ENCODE assay signal across 13 cellular contexts in genomic region chr9:100575765-100576368, GRCh38. TPM values are rescaled to one million over a fixed set of nuclear protein-coding genes. Genes with fewer than 3 reads are reported as not detected.
DNase-seq lines count a peak whose midpoint lies in the region; ATAC-seq, FAIRE-seq and TF ChIP-seq lines count a peak whose summit lies in the region.
"Had no signal": no experiment of that assay in that cellular context is flagged by ENCODE, and none has a peak within 500 bp of the region (broad histone marks: within the 10 kb centered on the region; RNA-seq: fewer than 3 reads in every experiment).

No MANE protein-coding gene starts in this region.

- no peaks in the 10 kb centered on the region for H3K79me2 ChIP-seq in astrocyte (ENCODE audit: insufficient read depth, low read length)

- no peaks in the 10 kb centered on the region for H3K36me3 ChIP-seq in astrocyte (ENCODE audit: insufficient read depth, low read length)
- H3K36me3 ChIP-seq in effector memory CD4-positive, alpha-beta T cell (ENCODE audit: control insufficient read depth, insufficient read depth, low read length) = no peaks in the 10 kb centered on the region

- ATAC-seq in HG03432 (IDR thresholded peaks at IDR 0.05; ENCODE audit: unreplicated experiment) = peak; percentile 56
- ATAC-seq in left colon = no peak

- H3K4me1 ChIP-seq in astrocyte (ENCODE audit: insufficient read depth, low read length) = peaks cover 28% of the 10 kb centered on the region
- no peaks in the 10 kb centered on the region for H3K4me1 ChIP-seq in effector memory CD4-positive, alpha-beta T cell (ENCODE audit: control insufficient read depth, insufficient read depth, low read length, poor library complexity, severe bottlenecking)

- FAIRE-seq in astrocyte (lab: Jason Lieb, UNC) = peak; percentile 100

- H3K4me3 Mint-ChIP-seq in astrocyte (ENCODE audit: unreplicated experiment) = no peak overlapping the region
- H3K4me3 Mint-ChIP-seq in activated T-helper 1 cell treated with anti-CD3 and anti-CD28 coated beads, Interleukin-12 subunit alpha, Interleukin-12 subunit beta, Interleukin-2, Interleukin-4 antibody, amounts not matched to agents 30 ng/mL and 10 ng/mL and 1 ng/mL, durations not matched to agents 14 hours and 24 hours and 36 hours = no peak overlapping the region
- H3K4me3 Mint-ChIP-seq: activated B cell treated with CpG ODN at 0.5 μM for 24 hours had no signal

- DNase-seq in AG08395 (ENCODE audit: low spot score) = peak; percentile 82
- peak; percentile 90 for DNase-seq in astrocyte (ENCODE audit: low read depth)
- peak; percentile 53 for DNase-seq in kidney glomerular epithelial cell (lab: John Stamatoyannopoulos, UW)
- no peak for DNase-seq in left colon
- no peak for DNase-seq in effector memory CD4-positive, alpha-beta T cell
- no peak for DNase-seq in activated T-helper 1 cell treated with anti-CD3 and anti-CD28 coated beads, Interleukin-12 subunit alpha, Interleukin-12 subunit beta, Interleukin-2, Interleukin-4 antibody, amounts not matched to agents 30 ng/mL and 10 ng/mL and 1 ng/mL, durations not matched to agents 14 hours and 24 hours and 36 hours (ENCODE audit: low spot score)
- DNase-seq in NCI-H1048 (lab: John Stamatoyannopoulos, UW) = no peak
- DNase-seq: activated B cell treated with CpG ODN at 0.5 μM for 24 hours; activated naive CD4-positive, alpha-beta T cell treated with anti-CD3 and anti-CD28 coated beads, Interleukin-2, amount 50 U/mL, for 16 hours; cerebellar nuclear complex; NCI-H2081; occipital lobe had no signal

- no peak overlapping the region for H2AFZ ChIP-seq in astrocyte (ENCODE audit: low read depth, low read length)

- H3K27me3 Mint-ChIP-seq in astrocyte (ENCODE audit: low read depth, unreplicated experiment) = no peaks in the 10 kb centered on the region
- H3K27me3 Mint-ChIP-seq in activated T-helper 1 cell treated with anti-CD3 and anti-CD28 coated beads, Interleukin-12 subunit alpha, Interleukin-12 subunit beta, Interleukin-2, Interleukin-4 antibody, amounts not matched to agents 30 ng/mL and 10 ng/mL and 1 ng/mL, durations not matched to agents 14 hours and 24 hours and 36 hours (ENCODE audit: insufficient read depth) = peaks cover 4% of the 10 kb centered on the region
- H3K27me3 Mint-ChIP-seq: activated B cell treated with CpG ODN at 0.5 μM for 24 hours had no signal

- H3K9me3 ChIP-seq in astrocyte (ENCODE audit: insufficient read depth, low read depth, low read length) = no peaks in the 10 kb centered on the region
- H3K9me3 ChIP-seq in effector memory CD4-positive, alpha-beta T cell (ENCODE audit: control insufficient read depth, low read length) = no peaks in the 10 kb centered on the region

- no peaks in the 10 kb centered on the region for H3K27me3 ChIP-seq in astrocyte (ENCODE audit: insufficient read depth, low read length)
- no peaks in the 10 kb centered on the region for H3K27me3 ChIP-seq in effector memory CD4-positive, alpha-beta T cell (replicated peaks; ENCODE audit: control insufficient read depth, insufficient read depth, low read length, poor library complexity, severe bottlenecking)

- no peaks in the 10 kb centered on the region for H3K9me3 Mint-ChIP-seq in astrocyte (ENCODE audit: unreplicated experiment)
- H3K9me3 Mint-ChIP-seq in activated T-helper 1 cell treated with anti-CD3 and anti-CD28 coated beads, Interleukin-12 subunit alpha, Interleukin-12 subunit beta, Interleukin-2, Interleukin-4 antibody, amounts not matched to agents 30 ng/mL and 10 ng/mL and 1 ng/mL, durations not matched to agents 14 hours and 24 hours and 36 hours = no peaks in the 10 kb centered on the region
- H3K9me3 Mint-ChIP-seq: activated B cell treated with CpG ODN at 0.5 μM for 24 hours had no signal

- peaks cover 52% of the 10 kb centered on the region for H3K4me1 Mint-ChIP-seq in astrocyte (ENCODE audit: low read depth, unreplicated experiment)
- no peaks in the 10 kb centered on the region for H3K4me1 Mint-ChIP-seq in activated T-helper 1 cell treated with anti-CD3 and anti-CD28 coated beads, Interleukin-12 subunit alpha, Interleukin-12 subunit beta, Interleukin-2, Interleukin-4 antibody, amounts not matched to agents 30 ng/mL and 10 ng/mL and 1 ng/mL, durations not matched to agents 14 hours and 24 hours and 36 hours (ENCODE audit: low read depth)
- H3K4me1 Mint-ChIP-seq: activated B cell treated with CpG ODN at 0.5 μM for 24 hours had no signal

- H3K9ac ChIP-seq in astrocyte (ENCODE audit: low read length) = no peak overlapping the region

- no peak for TF ChIP-seq CTCF in astrocyte (IDR thresholded peaks at IDR 0.05; ENCODE audit: insufficient read depth, low read depth, low read length)

- peak overlapping the region; percentile 2 for H3K27ac ChIP-seq in astrocyte (ENCODE audit: low read depth, low read length)
- no peak overlapping the region for H3K27ac ChIP-seq in effector memory CD4-positive, alpha-beta T cell (ENCODE audit: insufficient read depth, low read length, poor library complexity, severe bottlenecking)

- H3K4me2 ChIP-seq in astrocyte (ENCODE audit: low read length) = peak overlapping the region; percentile 35

- H3K4me3 ChIP-seq in astrocyte (ENCODE audit: insufficient read depth, low read depth, low read length) = no peak overlapping the region
- H3K4me3 ChIP-seq in effector memory CD4-positive, alpha-beta T cell (ENCODE audit: insufficient read depth, low read depth, low read length, poor library complexity, severe bottlenecking) = no peak overlapping the region

- intact Hi-C loops in left colon (cut with DNase I, micrococcal nuclease) = no loop called here
- intact Hi-C loops in activated T-helper 1 cell treated with anti-CD3 and anti-CD28 coated beads, Interleukin-12 subunit alpha, Interleukin-12 subunit beta, Interleukin-2, Interleukin-4 antibody, amounts not matched to agents 30 ng/mL and 10 ng/mL and 1 ng/mL, durations not matched to agents 14 hours and 24 hours and 36 hours (cut with micrococcal nuclease) = no loop called here

- H3K27ac Mint-ChIP-seq in astrocyte (ENCODE audit: unreplicated experiment) = peak overlapping the region; percentile 55
- no peak overlapping the region for H3K27ac Mint-ChIP-seq in activated T-helper 1 cell treated with anti-CD3 and anti-CD28 coated beads, Interleukin-12 subunit alpha, Interleukin-12 subunit beta, Interleukin-2, Interleukin-4 antibody, amounts not matched to agents 30 ng/mL and 10 ng/mL and 1 ng/mL, durations not matched to agents 14 hours and 24 hours and 36 hours
- H3K27ac Mint-ChIP-seq: activated B cell treated with CpG ODN at 0.5 μM for 24 hours had no signal

- H3K36me3 Mint-ChIP-seq in astrocyte (ENCODE audit: low read depth, unreplicated experiment) = no peaks in the 10 kb centered on the region
- no peaks in the 10 kb centered on the region for H3K36me3 Mint-ChIP-seq in activated T-helper 1 cell treated with anti-CD3 and anti-CD28 coated beads, Interleukin-12 subunit alpha, Interleukin-12 subunit beta, Interleukin-2, Interleukin-4 antibody, amounts not matched to agents 30 ng/mL and 10 ng/mL and 1 ng/mL, durations not matched to agents 14 hours and 24 hours and 36 hours (ENCODE audit: low read depth)

- no peaks in the 10 kb centered on the region for H4K20me1 ChIP-seq in astrocyte (ENCODE audit: insufficient read depth, low read length)

RNA-seq across cellular contexts. Expression of gene CAVIN4, which starts 2.0 kb away (rescaled TPM):
- 4.2 and 6.0 TPM in 2 replicates for total RNA-seq in astrocyte
- under 1 TPM; 0.18 to 0.22 TPM for total RNA-seq in left colon
- total RNA-seq in activated T-helper 1 cell treated with anti-CD3 and anti-CD28 coated beads, Interleukin-12 subunit alpha, Interleukin-12 subunit beta, Interleukin-2, Interleukin-4 antibody, amounts not matched to agents 30 ng/mL and 10 ng/mL and 1 ng/mL, durations not matched to agents 14 hours and 24 hours and 36 hours = 0.10 TPM in 1 of 2 replicates, not detected in the other

Comparison
In these comparisons a context has a peak if more than half of its experiments do, and no peak if none do; other contexts are left out.
1. DNase-seq: peak in AG08395 (single experiment), astrocyte (single experiment) and kidney glomerular epithelial cell (single experiment); none in left colon (0 of 2), effector memory CD4-positive, alpha-beta T cell (0 of 3), activated T-helper 1 cell treated with anti-CD3 and anti-CD28 coated beads, Interleukin-12 subunit alpha, Interleukin-12 subunit beta, Interleukin-2, Interleukin-4 antibody, amounts not matched to agents 30 ng/mL and 10 ng/mL and 1 ng/mL, durations not matched to agents 14 hours and 24 hours and 36 hours (single experiment) and NCI-H1048 (single experiment).